Comparison of ENCODE assay signal across 14 cellular contexts in genomic region chr10:27542324-27542723, GRCh38. TPM values are rescaled to one million over a fixed set of nuclear protein-coding genes. Genes with fewer than 3 reads are reported as not detected.
A peak's percentile ranks its signal among the peaks of the same experiment; 100 is the strongest.
DNase-seq lines count a peak whose midpoint lies in the region; ATAC-seq and TF ChIP-seq lines count a peak whose summit lies in the region.
"Had no signal": no experiment of that assay in that cellular context is flagged by ENCODE, and none has a peak within 500 bp of the region (broad histone marks: within the 10 kb centered on the region; RNA-seq: fewer than 3 reads in every experiment).

No MANE protein-coding gene starts in this region.

- no peak overlapping the region for H3K9ac ChIP-seq in GM23248
- H3K9ac ChIP-seq: SK-N-SH had no signal

- H3K4me1 ChIP-seq in GM23248 (ENCODE audit: insufficient read depth) = peaks cover 7% of the 10 kb centered on the region

- H3F3A ChIP-seq in GM23248 (ENCODE audit: insufficient read depth) = peaks cover 29% of the 10 kb centered on the region

- CTCF ChIA-PET in CD4-positive, alpha-beta T cell (lab: Charles Lee) = no interaction called here

- peak overlapping the region; percentile 71 for H3K27ac Mint-ChIP-seq in CD4-positive, alpha-beta T cell
- H3K27ac Mint-ChIP-seq in activated T-helper 17 cell treated with anti-CD3 and anti-CD28 coated beads, Interleukin-2, amount 50 U/mL, for 72 hours = peak overlapping the region; percentile 65
- H3K27ac Mint-ChIP-seq in natural killer cell treated with Interleukin-12 subunit alpha and Interleukin-12 subunit beta and Interleukin-15 and Interleukin-18, amount 100 ng/mL, for 72 hours = peak overlapping the region; percentile 61 to 72

- no peak overlapping the region for H3K4me3 ChIP-seq in GM23248
- H3K4me3 ChIP-seq: GM12878 had no signal

- H3K4me1 Mint-ChIP-seq in CD4-positive, alpha-beta T cell (ENCODE audit: low read depth) = peaks cover 36% of the 10 kb centered on the region
- H3K4me1 Mint-ChIP-seq in activated T-helper 17 cell treated with anti-CD3 and anti-CD28 coated beads, Interleukin-2, amount 50 U/mL, for 72 hours = peaks cover 20% of the 10 kb centered on the region
- peaks cover 29 to 30% of the 10 kb centered on the region in 2 donors for H3K4me1 Mint-ChIP-seq in natural killer cell treated with Interleukin-12 subunit alpha and Interleukin-12 subunit beta and Interleukin-15 and Interleukin-18, amount 100 ng/mL, for 72 hours (ENCODE audit: low read depth in 2 of 2)

- H4K20me1 ChIP-seq in GM23248 (ENCODE audit: insufficient read depth) = no peaks in the 10 kb centered on the region

- H3K9me2 ChIP-seq in GM23248 (ENCODE audit: insufficient read depth) = no peaks in the 10 kb centered on the region
- H3K9me2 ChIP-seq: SK-N-SH had no signal

- H3K9me3 ChIP-seq in CD4-positive, alpha-beta T cell (ENCODE audit: control insufficient read depth, low read length) = no peaks in the 10 kb centered on the region
- H3K9me3 ChIP-seq in GM23248 (ENCODE audit: low read depth) = no peaks in the 10 kb centered on the region
- H3K9me3 ChIP-seq: SK-N-SH had no signal

- H3K36me3 ChIP-seq in GM23248 (ENCODE audit: low read depth) = peaks cover 53% of the 10 kb centered on the region

- POLR2A ChIA-PET in CD4-positive, alpha-beta T cell (lab: Charles Lee) = interaction anchor here (5.2 kb wide), 1 partner anchor 38 kb away, joined by 19 read pairs; the partner anchor contains the start of gene RAB18

- H3K27me3 ChIP-seq in CD4-positive, alpha-beta T cell (ENCODE audit: control insufficient read depth, insufficient read depth, low read length) = no peaks in the 10 kb centered on the region
- no peaks in the 10 kb centered on the region for H3K27me3 ChIP-seq in GM23248 (replicated peaks; ENCODE audit: insufficient read depth)

- in situ Hi-C loops in GM23248 (cut with MboI) = no loop called here

- ATAC-seq in CD4-positive, alpha-beta T cell (ENCODE audit: poor library complexity) = no peak
- ATAC-seq in activated T-helper 17 cell treated with anti-CD3 and anti-CD28 coated beads, Interleukin-2, amount 50 U/mL, for 72 hours (replicated peaks) = no peak
- no peak for ATAC-seq in natural killer cell treated with Interleukin-12 subunit alpha and Interleukin-12 subunit beta and Interleukin-15 and Interleukin-18, amount 100 ng/mL, for 72 hours
- ATAC-seq: GM12878 had no signal

- no peak for DNase-seq in CD4-positive, alpha-beta T cell
- no peak for DNase-seq in GM23248
- DNase-seq in natural killer cell treated with Interleukin-12 subunit alpha and Interleukin-12 subunit beta and Interleukin-15 and Interleukin-18, amount 100 ng/mL, for 72 hours (ENCODE audit: low spot score) = no peak
- no peak for DNase-seq in CD1c-positive myeloid dendritic cell (ENCODE audit: extremely low spot score)
- DNase-seq in amniotic stem cell (lab: John Stamatoyannopoulos, UW) = no peak
- DNase-seq in Kasumi-1 (lab: John Stamatoyannopoulos, UW) = no peak
- DNase-seq: KBM-7, NCI-H1694 treated with DMSO at 0.1 percent for 48 hours, NCI-H2107, NCI-H524, SHP77, SK-N-SH had no signal

- peaks cover 47% of the 10 kb centered on the region for H3K79me2 ChIP-seq in GM23248 (ENCODE audit: insufficient read depth)

- H3K4me2 ChIP-seq in GM23248 (ENCODE audit: unreplicated experiment) = peak overlapping the region; percentile 24
- H3K4me2 ChIP-seq: SK-N-SH had no signal

- H3K27ac ChIP-seq in CD4-positive, alpha-beta T cell (ENCODE audit: low read depth, low read length) = peak overlapping the region; percentile 17
- no peak overlapping the region for H3K27ac ChIP-seq in GM23248

- no peak for TF ChIP-seq CTCF in CD4-positive, alpha-beta T cell (IDR thresholded peaks at IDR 0.05)

- H3K36me3 Mint-ChIP-seq in CD4-positive, alpha-beta T cell (ENCODE audit: low read depth) = peaks cover 65% of the 10 kb centered on the region
- peaks cover 56% of the 10 kb centered on the region for H3K36me3 Mint-ChIP-seq in activated T-helper 17 cell treated with anti-CD3 and anti-CD28 coated beads, Interleukin-2, amount 50 U/mL, for 72 hours (ENCODE audit: low read depth)
- H3K36me3 Mint-ChIP-seq in natural killer cell treated with Interleukin-12 subunit alpha and Interleukin-12 subunit beta and Interleukin-15 and Interleukin-18, amount 100 ng/mL, for 72 hours = no peaks in the 10 kb centered on the region

- intact Hi-C loops in CD4-positive, alpha-beta T cell (cut with DNase I, micrococcal nuclease) = no loop called here

- H2AFZ ChIP-seq in GM23248 = no peak overlapping the region

- no peak overlapping the region for H3K4me3 Mint-ChIP-seq in CD4-positive, alpha-beta T cell
- peak overlapping the region; percentile 46 for H3K4me3 Mint-ChIP-seq in activated T-helper 17 cell treated with anti-CD3 and anti-CD28 coated beads, Interleukin-2, amount 50 U/mL, for 72 hours
- H3K4me3 Mint-ChIP-seq in natural killer cell treated with Interleukin-12 subunit alpha and Interleukin-12 subunit beta and Interleukin-15 and Interleukin-18, amount 100 ng/mL, for 72 hours = peak overlapping the region; percentile 54

- no peaks in the 10 kb centered on the region for H3K9me3 Mint-ChIP-seq in CD4-positive, alpha-beta T cell
- no peaks in the 10 kb centered on the region for H3K9me3 Mint-ChIP-seq in activated T-helper 17 cell treated with anti-CD3 and anti-CD28 coated beads, Interleukin-2, amount 50 U/mL, for 72 hours
- no peaks in the 10 kb centered on the region for H3K9me3 Mint-ChIP-seq in natural killer cell treated with Interleukin-12 subunit alpha and Interleukin-12 subunit beta and Interleukin-15 and Interleukin-18, amount 100 ng/mL, for 72 hours

- H3K27me3 Mint-ChIP-seq in CD4-positive, alpha-beta T cell = no peaks in the 10 kb centered on the region
- H3K27me3 Mint-ChIP-seq in activated T-helper 17 cell treated with anti-CD3 and anti-CD28 coated beads, Interleukin-2, amount 50 U/mL, for 72 hours = no peaks in the 10 kb centered on the region
- no peaks in the 10 kb centered on the region for H3K27me3 Mint-ChIP-seq in natural killer cell treated with Interleukin-12 subunit alpha and Interleukin-12 subunit beta and Interleukin-15 and Interleukin-18, amount 100 ng/mL, for 72 hours

- 77 to 78% methylated on average over 5 of the region's 5 CpGs for WGBS in GM23248 (ENCODE audit: low coverage in 1 of 2, low lambda C conversion rate in 2 of 2, missing lambda C conversion rate in 2 of 2), 2 experiments

RNA-seq across cellular contexts. Expression of gene RAB18, which starts 38.2 kb away (rescaled TPM):
- 100 to 1,000 TPM; 120 to 130 TPM for total RNA-seq in CD4-positive, alpha-beta T cell
- total RNA-seq in GM23248 (2014; rRNA removed; shearing (Covaris generic)) = 55.3 and 57.7 TPM in 2 replicates
- polyA plus RNA-seq in GM23248 (2016; fragmentation: Nextera tagmentation; extraction: Ambion mirVana) = 221 and 226 TPM in 2 replicates
- total RNA-seq in activated T-helper 17 cell treated with anti-CD3 and anti-CD28 coated beads, Interleukin-2, amount 50 U/mL, for 72 hours = 10 to 100 TPM; 56.6 to 78.1 TPM
- 10 to 100 TPM; 56.4 to 70.6 TPM for total RNA-seq in natural killer cell treated with Interleukin-12 subunit alpha and Interleukin-12 subunit beta and Interleukin-15 and Interleukin-18, amount 100 ng/mL, for 72 hours
